1 cellular context compared by ENCODE assay signal in genomic region chr6:28758046-28758817, GRCh38.
TF ChIP-seq lines count a peak whose summit lies in the region.

No MANE protein-coding gene starts in this region.

TF ChIP-seq in K562, 482 proteins besides CTCF, POLR2A, EP300 and RAD21 (continued from another document and continues in another):
- TF ChIP-seq E2F8 (IDR thresholded peaks at IDR 0.05; ENCODE audit: low read depth, partially characterized antibody) (no peak), ZNF224 (CRISPR knock-in tag; IDR thresholded peaks at IDR 0.05) (no peak), ZNF253 (CRISPR knock-in tag; conservative IDR thresholded peaks at IDR 0.05) (no peak), RBM14 (IDR thresholded peaks at IDR 0.05; ENCODE audit: borderline replicate concordance, insufficient read depth, low read depth, low read length) (no peak), CHD4 (IDR thresholded peaks at IDR 0.05; ENCODE audit: insufficient read depth, insufficient replicate concordance, low read depth, low read length, poor library complexity, severe bottlenecking) (no peak), ZBTB40 (IDR thresholded peaks at IDR 0.05) (peak; percentile 71), ZBTB40 (CRISPR knock-in tag; IDR thresholded peaks at IDR 0.05) (no peak), NR2C1 (IDR thresholded peaks at IDR 0.05) (no peak), NR2C1 (tag; IDR thresholded peaks at IDR 0.05) (no peak; the same call in 1 of the 2 replicates), CREBBP (IDR thresholded peaks at IDR 0.05; ENCODE audit: low read depth, low read length) (no peak), ZNF212 (CRISPR knock-in tag; IDR thresholded peaks at IDR 0.05) (no peak), RNF219 (CRISPR knock-in tag; IDR thresholded peaks at IDR 0.05) (no peak), BRD4 (IDR thresholded peaks at IDR 0.05) (no peak), CTCFL (IDR thresholded peaks at IDR 0.05; ENCODE audit: borderline replicate concordance, insufficient read depth, low read depth, low read length, poor library complexity, severe bottlenecking) (no peak), ZNF644 (tag; IDR thresholded peaks at IDR 0.05; ENCODE audit: low read depth) (peak; percentile 79), CCNT2 (IDR thresholded peaks at IDR 0.05; ENCODE audit: borderline replicate concordance, extremely low read depth, insufficient read length, low read depth, low read length) (no peak), SMARCC2 (IDR thresholded peaks at IDR 0.05; ENCODE audit: low read depth) (no peak), CLOCK (CRISPR knock-in tag; IDR thresholded peaks at IDR 0.05; ENCODE audit: borderline replicate concordance) (no peak), ZNF124 (CRISPR knock-in tag; IDR thresholded peaks at IDR 0.05) (no peak), SRSF3 (IDR thresholded peaks at IDR 0.05; ENCODE audit: insufficient read depth, low read length) (no peak), KAT2B (IDR thresholded peaks at IDR 0.05; ENCODE audit: low read depth, low read length) (no peak), ZNF57 (CRISPR knock-in tag; IDR thresholded peaks at IDR 0.05) (no peak), ATF3 (IDR thresholded peaks at IDR 0.05) (peak; percentile 51; the same call in 1 of the 2 replicates), ATF3 (CRISPR knock-in tag; conservative IDR thresholded peaks at IDR 0.05) (no peak; the same call in 1 of the 2 replicates), NFE2 (IDR thresholded peaks at IDR 0.05; ENCODE audit: low read depth) (no peak), ZNF830 (CRISPR knock-in tag; IDR thresholded peaks at IDR 0.05) (no peak), SOX6 (IDR thresholded peaks at IDR 0.05) (peak; percentile 80), PHF8 (IDR thresholded peaks at IDR 0.05; ENCODE audit: borderline replicate concordance, low read length) (peak; percentile 38; the same call in 1 of the 2 replicates), TFAP4 (CRISPR knock-in tag; IDR thresholded peaks at IDR 0.05; ENCODE audit: borderline replicate concordance) (peak; percentile 32; the same call in 1 of the 2 replicates), NR0B1 (IDR thresholded peaks at IDR 0.05; ENCODE audit: partially characterized antibody) (no peak), EWSR1 (IDR thresholded peaks at IDR 0.05; ENCODE audit: borderline replicate concordance, low read depth, partially characterized antibody) (no peak), ZNF512 (tag; IDR thresholded peaks at IDR 0.05) (peak; percentile 82), ZNF699 (CRISPR knock-in tag; IDR thresholded peaks at IDR 0.05; ENCODE audit: insufficient replicate concordance) (no peak), RAD51 (IDR thresholded peaks at IDR 0.05; ENCODE audit: borderline replicate concordance, low read depth) (no peak)
